13 cellular contexts compared by ENCODE assay signal in the genomic region with DNA sequence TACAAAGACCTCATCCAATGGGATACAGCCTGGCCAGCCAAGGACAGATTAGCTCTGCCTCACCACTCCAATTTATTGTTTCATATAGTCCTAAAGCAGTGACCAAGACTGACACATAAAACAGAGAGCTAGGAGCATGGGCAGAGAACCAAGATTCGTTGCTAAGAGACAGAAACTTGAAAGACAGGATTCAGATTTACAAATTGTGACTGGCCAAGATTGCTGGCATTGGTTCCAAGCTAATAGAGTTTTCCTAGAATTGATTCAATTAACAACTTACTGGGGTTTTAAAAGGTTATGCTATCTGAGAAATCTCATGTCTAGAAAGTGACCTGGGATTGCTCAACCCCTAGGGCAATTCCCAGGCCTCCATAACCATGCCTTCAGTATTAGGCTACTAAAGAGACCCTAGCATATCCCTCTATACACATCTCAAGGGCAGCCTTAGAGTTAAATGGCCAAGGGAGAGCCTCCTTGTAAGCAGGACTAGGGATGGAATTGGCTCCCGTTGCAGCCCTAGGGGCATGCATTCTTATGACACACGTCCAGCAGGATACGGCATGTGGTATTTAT.
DNase-seq lines count a peak whose midpoint lies in the region; ATAC-seq and TF ChIP-seq lines count a peak whose summit lies in the region.
"Had no signal": no experiment of that assay in that cellular context is flagged by ENCODE, and none has a peak within 500 bp of the region (broad histone marks: within the 10 kb centered on the region; RNA-seq: fewer than 3 reads in every experiment).

No MANE protein-coding gene starts in this region.

- CTCF ChIA-PET in CD8-positive, alpha-beta memory T cell (lab: Charles Lee), result no interaction called here

- no peak for ATAC-seq in activated T-cell treated with anti-CD3 and anti-CD28 coated beads, Interleukin-2, amount 50 U/mL, for 72 hours (replicated peaks in 1 of 2)
- no peak for ATAC-seq in activated T-cell treated with anti-CD3 and anti-CD28 coated beads, Interleukin-2, amount 50 U/mL, for 4 hours
- ATAC-seq in body of pancreas (peak; percentile 83), lung (ENCODE audit: insufficient read depth, low FRiP score) (peak; percentile 16)
- ATAC-seq: activated CD8-positive, alpha-beta T cell treated with anti-CD3 and anti-CD28 coated beads for 36 hours; activated naive CD8-positive, alpha-beta T cell treated with anti-CD3 and anti-CD28 coated beads, Interleukin-2, amount 50 U/mL, for 24 hours had no signal

- no peaks in the 10 kb centered on the region for H3K36me3 ChIP-seq in body of pancreas (replicated peaks in 1 of 2; ENCODE audit: insufficient read depth in 1 of 2, low read depth in 2 of 2)
- no peaks in the 10 kb centered on the region for H3K36me3 ChIP-seq in lung (ENCODE audit: control insufficient read depth in 2 of 2, insufficient read depth in 2 of 2, low read length in 2 of 2)
- no peaks in the 10 kb centered on the region for H3K36me3 ChIP-seq in CD8-positive, alpha-beta memory T cell (ENCODE audit: insufficient read depth, low read length)
- H3K36me3 ChIP-seq: neutrophil had no signal

- intact Hi-C loops in body of pancreas (cut with DNase I), result no loop called here

- H3K4me1 ChIP-seq in body of pancreas (peaks cover 14% of the 10 kb centered on the region), lung (ENCODE audit: control insufficient read depth in 2 of 2, insufficient read depth in 2 of 2, low read length in 2 of 2) (no peaks in the 10 kb centered on the region)
- H3K4me1 ChIP-seq in CD8-positive, alpha-beta memory T cell (ENCODE audit: insufficient read depth, low read length), result no peaks in the 10 kb centered on the region

- peak overlapping the region; percentile 38 for H3K27ac Mint-ChIP-seq in activated T-cell treated with anti-CD3 and anti-CD28 coated beads, Interleukin-2, amount 50 U/mL, for 72 hours
- no peak overlapping the region for H3K27ac Mint-ChIP-seq in glutamatergic neuron (ENCODE audit: unreplicated experiment)
- H3K27ac Mint-ChIP-seq in CD8-positive, alpha-beta memory T cell, result peak overlapping the region in 1 of 8 donors; percentile 51
- H3K27ac Mint-ChIP-seq: activated CD8-positive, alpha-beta T cell treated with anti-CD3 and anti-CD28 coated beads for 36 hours; activated naive CD8-positive, alpha-beta T cell treated with anti-CD3 and anti-CD28 coated beads, Interleukin-2, amount 50 U/mL, for 24 hours had no signal

- peak overlapping the region in 1 of 2 donors; percentile 55 for H3K4me3 Mint-ChIP-seq in activated T-cell treated with anti-CD3 and anti-CD28 coated beads, Interleukin-2, amount 50 U/mL, for 72 hours
- no peak overlapping the region for H3K4me3 Mint-ChIP-seq in activated T-cell treated with anti-CD3 and anti-CD28 coated beads, Interleukin-2, amount 50 U/mL, for 4 hours
- no peak overlapping the region for H3K4me3 Mint-ChIP-seq in glutamatergic neuron (ENCODE audit: unreplicated experiment)
- no peak overlapping the region for H3K4me3 Mint-ChIP-seq in CD8-positive, alpha-beta memory T cell
- H3K4me3 Mint-ChIP-seq: activated CD8-positive, alpha-beta T cell treated with anti-CD3 and anti-CD28 coated beads for 36 hours; activated naive CD8-positive, alpha-beta T cell treated with anti-CD3 and anti-CD28 coated beads, Interleukin-2, amount 50 U/mL, for 24 hours had no signal

- H3K27me3 ChIP-seq in body of pancreas (no peaks in the 10 kb centered on the region), lung (ENCODE audit: control insufficient read depth, insufficient read depth) (no peaks in the 10 kb centered on the region)
- H3K27me3 ChIP-seq in CD8-positive, alpha-beta memory T cell (ENCODE audit: insufficient read depth, low read length, poor library complexity, severe bottlenecking), result no peaks in the 10 kb centered on the region
- H3K27me3 ChIP-seq: neutrophil had no signal

- H3K9me3 ChIP-seq in body of pancreas, result no peaks in the 10 kb centered on the region
- H3K9me3 ChIP-seq in lung (ENCODE audit: control insufficient read depth in 2 of 2, insufficient read depth in 1 of 2, low read length in 1 of 2), result no peaks in the 10 kb centered on the region
- H3K9me3 ChIP-seq in CD8-positive, alpha-beta memory T cell (ENCODE audit: low read length), result no peaks in the 10 kb centered on the region
- H3K9me3 ChIP-seq: neutrophil had no signal

- no peak for TF ChIP-seq CTCF in body of pancreas (IDR thresholded peaks at IDR 0.05)
- TF ChIP-seq CTCF in lung (IDR thresholded peaks at IDR 0.05; ENCODE audit: control extremely low read depth, extremely low read depth), result no peak
- TF ChIP-seq CTCF in glutamatergic neuron (IDR thresholded peaks at IDR 0.05; ENCODE audit: partially characterized antibody, unreplicated experiment), result no peak

- peaks cover 96% of the 10 kb centered on the region for H3K4me1 Mint-ChIP-seq in activated T-cell treated with anti-CD3 and anti-CD28 coated beads, Interleukin-2, amount 50 U/mL, for 72 hours (ENCODE audit: low read depth)
- peaks cover 48% of the 10 kb centered on the region for H3K4me1 Mint-ChIP-seq in activated T-cell treated with anti-CD3 and anti-CD28 coated beads, Interleukin-2, amount 50 U/mL, for 4 hours (ENCODE audit: low read depth)
- peaks cover 3% of the 10 kb centered on the region for H3K4me1 Mint-ChIP-seq in glutamatergic neuron (ENCODE audit: low read depth, unreplicated experiment)
- peaks cover 18 to 54% (median 21%) of the 10 kb centered on the region in 3 donors for H3K4me1 Mint-ChIP-seq in CD8-positive, alpha-beta memory T cell

- DNase-seq in activated T-cell treated with anti-CD3 and anti-CD28 coated beads, Interleukin-2, amount 50 U/mL, for 72 hours, result no peak
- DNase-seq in activated T-cell treated with anti-CD3 and anti-CD28 coated beads, Interleukin-2, amount 50 U/mL, for 4 hours, result no peak
- DNase-seq in body of pancreas (peak; percentile 32 to 67 (median 60)), lung (ENCODE audit: low spot score) (peak; percentile 33), GDM1 (lab: John Stamatoyannopoulos, UW) (no peak), glutamatergic neuron (no peak)
- no peak for DNase-seq in stimulated activated CD4-positive, alpha-beta T cell treated with anti-CD3 and anti-CD28 coated beads, Interleukin-1b, Interleukin-23, amount 100 ng/mL, for 48 hours
- no peak for DNase-seq in CD8-positive, alpha-beta memory T cell
- DNase-seq: activated CD8-positive, alpha-beta T cell treated with anti-CD3 and anti-CD28 coated beads for 36 hours; activated naive CD8-positive, alpha-beta T cell treated with anti-CD3 and anti-CD28 coated beads, Interleukin-2, amount 50 U/mL, for 24 hours; AML-193; NCI-H1694 treated with DMSO at 0.1 percent for 48 hours had no signal

- H3K27ac ChIP-seq in body of pancreas, result no peak overlapping the region
- H3K27ac ChIP-seq in lung (ENCODE audit: low read depth in 1 of 2, low read length in 1 of 2), result no peak overlapping the region
- H3K27ac ChIP-seq in CD8-positive, alpha-beta memory T cell (ENCODE audit: low read depth, low read length), result no peak overlapping the region
- H3K27ac ChIP-seq: neutrophil had no signal

- 41 to 53% methylated on average over 3 to 4 of the region's 4 CpGs for WGBS in body of pancreas, 2 donors
- WGBS in lung, 2 donors, result 48 to 63% methylated on average over 4 of the region's 4 CpGs

- H3K4me3 ChIP-seq in body of pancreas (no peak overlapping the region), lung (no peak overlapping the region)
- no peak overlapping the region for H3K4me3 ChIP-seq in CD8-positive, alpha-beta memory T cell (ENCODE audit: low read length)

- TF ChIP-seq POLR2A in body of pancreas (IDR thresholded peaks at IDR 0.05), result no peak

- no peaks in the 10 kb centered on the region for H3K27me3 Mint-ChIP-seq in activated T-cell treated with anti-CD3 and anti-CD28 coated beads, Interleukin-2, amount 50 U/mL, for 72 hours (ENCODE audit: low read depth)
- H3K27me3 Mint-ChIP-seq in activated T-cell treated with anti-CD3 and anti-CD28 coated beads, Interleukin-2, amount 50 U/mL, for 4 hours (ENCODE audit: low read depth), result no peaks in the 10 kb centered on the region
- H3K27me3 Mint-ChIP-seq in glutamatergic neuron (ENCODE audit: unreplicated experiment), result no peaks in the 10 kb centered on the region
- peaks cover 0 to 4% of the 10 kb centered on the region in 2 donors for H3K27me3 Mint-ChIP-seq in CD8-positive, alpha-beta memory T cell
- H3K27me3 Mint-ChIP-seq: activated CD8-positive, alpha-beta T cell treated with anti-CD3 and anti-CD28 coated beads for 36 hours had no signal

- H3K36me3 Mint-ChIP-seq in activated T-cell treated with anti-CD3 and anti-CD28 coated beads, Interleukin-2, amount 50 U/mL, for 72 hours (ENCODE audit: insufficient read depth in 2 of 2), result peaks cover 13 to 16% of the 10 kb centered on the region in 2 donors
- H3K36me3 Mint-ChIP-seq in activated T-cell treated with anti-CD3 and anti-CD28 coated beads, Interleukin-2, amount 50 U/mL, for 4 hours (ENCODE audit: insufficient read depth), result no peaks in the 10 kb centered on the region
- H3K36me3 Mint-ChIP-seq in glutamatergic neuron (ENCODE audit: unreplicated experiment), result no peaks in the 10 kb centered on the region
- H3K36me3 Mint-ChIP-seq in CD8-positive, alpha-beta memory T cell, result peaks cover 0 to 5% (median 0%) of the 10 kb centered on the region in 3 donors

- H3K9me3 Mint-ChIP-seq in activated T-cell treated with anti-CD3 and anti-CD28 coated beads, Interleukin-2, amount 50 U/mL, for 72 hours, result peaks cover 9 to 11% of the 10 kb centered on the region in 2 donors
- peaks cover 6% of the 10 kb centered on the region for H3K9me3 Mint-ChIP-seq in activated T-cell treated with anti-CD3 and anti-CD28 coated beads, Interleukin-2, amount 50 U/mL, for 4 hours
- H3K9me3 Mint-ChIP-seq in glutamatergic neuron (ENCODE audit: unreplicated experiment), result no peaks in the 10 kb centered on the region
- no peaks in the 10 kb centered on the region for H3K9me3 Mint-ChIP-seq in CD8-positive, alpha-beta memory T cell

- POLR2A ChIA-PET in CD8-positive, alpha-beta memory T cell (lab: Charles Lee), result no interaction called here

Comparison
In these comparisons a context has a peak if more than half of its experiments do, and no peak if none do; other contexts are left out.
1. ATAC-seq: peak in body of pancreas (single experiment) and lung (single experiment); none in activated T-cell treated with anti-CD3 and anti-CD28 coated beads, Interleukin-2, amount 50 U/mL, for 72 hours (0 of 2) and activated T-cell treated with anti-CD3 and anti-CD28 coated beads, Interleukin-2, amount 50 U/mL, for 4 hours (0 of 2).
2. DNase-seq: peak in body of pancreas (4 of 4) and lung (single experiment); none in activated T-cell treated with anti-CD3 and anti-CD28 coated beads, Interleukin-2, amount 50 U/mL, for 72 hours (0 of 2), activated T-cell treated with anti-CD3 and anti-CD28 coated beads, Interleukin-2, amount 50 U/mL, for 4 hours (single experiment), stimulated activated CD4-positive, alpha-beta T cell treated with anti-CD3 and anti-CD28 coated beads, Interleukin-1b, Interleukin-23, amount 100 ng/mL, for 48 hours (single experiment), GDM1 (single experiment), glutamatergic neuron (single experiment) and CD8-positive, alpha-beta memory T cell (0 of 5).